In the genomic region with DNA sequence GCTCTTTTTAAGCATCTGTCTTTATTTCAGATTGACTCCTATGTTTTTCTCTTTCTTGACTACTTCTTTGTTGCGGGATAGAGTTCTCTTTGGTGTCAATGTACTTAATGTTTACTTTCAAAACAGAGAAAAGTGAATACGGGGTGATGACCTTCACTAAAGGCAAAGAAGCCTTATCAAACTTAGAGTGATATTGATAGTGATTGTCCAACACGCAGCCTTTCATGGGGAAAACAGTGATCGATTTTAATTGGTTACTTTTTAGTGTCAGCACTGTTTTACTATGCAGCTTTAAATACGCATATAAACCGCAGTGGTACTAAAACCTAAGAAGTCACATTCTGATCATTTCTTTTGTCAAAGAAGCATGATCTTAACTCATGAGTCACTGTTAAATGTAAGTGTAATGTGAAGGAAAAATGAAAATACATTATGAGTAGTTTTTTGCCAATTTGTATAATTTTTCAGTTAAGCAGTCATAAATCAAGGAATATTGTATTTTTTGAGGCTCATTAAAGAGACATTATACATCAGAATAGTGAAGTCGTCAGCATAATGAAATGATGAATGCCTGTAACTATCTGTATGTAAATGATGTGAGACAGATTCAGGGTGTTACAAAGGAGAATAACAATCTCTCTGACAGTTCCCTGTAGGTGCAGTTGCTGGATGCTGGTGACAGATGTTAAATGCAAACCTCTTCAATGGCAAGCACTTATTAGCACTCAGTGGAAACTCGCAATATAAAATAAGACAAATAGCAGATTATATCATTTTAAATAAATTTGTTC, we compare ENCODE assay signal across 16 cellular contexts.
"Had no signal": no experiment of that assay in that cellular context is flagged by ENCODE, and none has a peak within 500 bp of the region (broad histone marks: within the 10 kb centered on the region; RNA-seq: fewer than 3 reads in every experiment).

No MANE protein-coding gene starts in this region.

- H3K4me1 ChIP-seq: esophagus muscularis mucosa, stomach, vagina had no signal

- H3K9me3 ChIP-seq: esophagus muscularis mucosa, stomach, vagina had no signal

- H3K36me3 ChIP-seq: cardiac muscle cell, esophagus muscularis mucosa, stomach, vagina had no signal

- H3K27me3 ChIP-seq: cardiac muscle cell, esophagus muscularis mucosa, stomach, vagina had no signal

- H3K27ac ChIP-seq: cardiac muscle cell, esophagus muscularis mucosa, stomach, vagina, VCaP had no signal

- H3K4me3 ChIP-seq: cardiac muscle cell, esophagus muscularis mucosa, lung, stomach, vagina had no signal

- DNase-seq: activated CD4-positive, alpha-beta T cell treated with anti-CD3 and anti-CD28 coated beads, Interleukin-2, amount 50 U/mL, for 1 hour; activated CD4-positive, CD25-positive, alpha-beta regulatory T cell treated with anti-CD3 and anti-CD28 coated beads, Interleukin-2, amount 50 U/mL, for 72 hours; activated CD8-positive, alpha-beta memory T cell treated with anti-CD3 and anti-CD28 coated beads, Interleukin-2, amount 50 U/mL, for 4 hours; activated gamma-delta T cell treated with Interleukin-2 at 50 U/mL for 16 hours; activated T-cell treated with anti-CD3 and anti-CD28 coated beads, Interleukin-2, amount 50 U/mL, for 48 hours; dermis blood vessel endothelial cell; effector memory CD4-positive, alpha-beta T cell; left cardiac atrium; stimulated activated CD4-positive, alpha-beta T cell treated with anti-CD3 and anti-CD28 coated beads, Interleukin-4, amount 100 ng/mL, for 24 hours; stomach; T-cell had no signal
